ENCODE assay signal across 10 cellular contexts in the genomic region with DNA sequence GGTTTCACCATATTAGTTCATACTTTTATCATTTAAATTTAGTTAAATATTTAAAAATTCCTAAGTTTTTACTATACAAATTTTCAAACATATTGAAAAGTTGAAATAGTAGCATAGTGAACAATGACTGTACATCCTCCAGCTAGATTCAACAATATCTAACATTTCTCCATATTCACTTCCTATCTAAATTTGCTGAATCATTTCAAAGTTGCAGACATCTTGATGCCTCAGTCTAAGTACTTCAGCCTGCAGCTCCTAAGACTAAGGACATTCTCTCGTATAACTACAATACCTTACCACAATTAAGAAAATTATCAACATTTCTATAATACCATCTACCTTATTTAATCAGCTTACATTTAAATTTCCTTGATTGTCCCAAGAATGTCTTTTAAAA.
"Had no signal": no experiment of that assay in that cellular context is flagged by ENCODE, and none has a peak within 500 bp of the region (broad histone marks: within the 10 kb centered on the region; RNA-seq: fewer than 3 reads in every experiment).

No MANE protein-coding gene starts in this region.

- H3K9me3 ChIP-seq: colonic mucosa, heart right ventricle, tibial artery had no signal

- DNase-seq: activated CD4-positive, alpha-beta T cell treated with anti-CD3 and anti-CD28 coated beads, Interleukin-2, amount 50 U/mL, for 48 hours; central memory CD4-positive, alpha-beta T cell; colonic mucosa; heart right ventricle; left ventricle myocardium superior; retina; stimulated activated CD4-positive, alpha-beta T cell treated with anti-CD3 and anti-CD28 coated beads, Interleukin-1b, Interleukin-23, amount 100 ng/mL, for 48 hours; stimulated activated CD8-positive, alpha-beta memory T cell treated with anti-CD3 and anti-CD28 coated beads, Interleukin-4, amount 100 ng/mL, for 48 hours; stimulated activated naive CD4-positive, alpha-beta T cell; tibial artery had no signal

- H3K27ac ChIP-seq: colonic mucosa, heart right ventricle, tibial artery had no signal

- H3K4me3 ChIP-seq: colonic mucosa, heart right ventricle, tibial artery had no signal

- H3K4me1 ChIP-seq: colonic mucosa had no signal

- H3K27me3 ChIP-seq: colonic mucosa, tibial artery had no signal

- H3K36me3 ChIP-seq: colonic mucosa, heart right ventricle, tibial artery had no signal
